ENCODE assay signal across 18 cellular contexts in genomic region chr3:24372559-24373197, GRCh38.
"Had no signal": no experiment of that assay in that cellular context is flagged by ENCODE, and none has a peak within 500 bp of the region (broad histone marks: within the 10 kb centered on the region; RNA-seq: fewer than 3 reads in every experiment).

No MANE protein-coding gene starts in this region.

- H3K4me3 Mint-ChIP-seq: activated naive CD4-positive, alpha-beta T cell treated with anti-CD3 and anti-CD28 coated beads, Interleukin-2, amount 50 U/mL, for 24 hours; activated T-cell treated with anti-CD3 and anti-CD28 coated beads, Interleukin-2, amount 50 U/mL, for 4 hours; effector memory CD8-positive, alpha-beta T cell; natural killer cell; stimulated activated naive CD8-positive, alpha-beta T cell treated with anti-CD3 and anti-CD28 coated beads, Interleukin-15, Interleukin-2, amounts not matched to agents 100 ng/mL and 50 ng/mL, for 24 hours; type B pancreatic cell had no signal

- H3K27ac Mint-ChIP-seq: activated naive CD4-positive, alpha-beta T cell treated with anti-CD3 and anti-CD28 coated beads, Interleukin-2, amount 50 U/mL, for 24 hours; effector memory CD8-positive, alpha-beta T cell; natural killer cell; stimulated activated naive CD8-positive, alpha-beta T cell treated with anti-CD3 and anti-CD28 coated beads, Interleukin-15, Interleukin-2, amounts not matched to agents 100 ng/mL and 50 ng/mL, for 24 hours; type B pancreatic cell had no signal

- DNase-seq: activated CD4-positive, alpha-beta T cell treated with anti-CD3 and anti-CD28 coated beads, Interleukin-2, amount 50 U/mL, for 1 hour; activated CD4-positive, CD25-positive, alpha-beta regulatory T cell treated with anti-CD3 and anti-CD28 coated beads, Interleukin-2, amount 50 U/mL, for 72 hours; activated CD8-positive, alpha-beta memory T cell treated with anti-CD3 and anti-CD28 coated beads, Interleukin-2, amount 50 U/mL, for 4 hours; activated effector memory CD4-positive, alpha-beta T cell treated with anti-CD3 and anti-CD28 coated beads, Interleukin-2, amount 50 U/mL, for 16 hours; activated T-cell treated with anti-CD3 and anti-CD28 coated beads, Interleukin-2, amount 50 U/mL, for 4 hours; effector memory CD8-positive, alpha-beta T cell; foreskin fibroblast; mesendoderm; natural killer cell; nucleus accumbens; small intestine; stimulated activated CD4-positive, alpha-beta T cell treated with anti-CD3 and anti-CD28 coated beads, Interleukin-15, amount 100 ng/mL, for 24 hours; stimulated activated CD4-positive, alpha-beta T cell treated with anti-CD3 and anti-CD28 coated beads, Interleukin-2, amount 100 ng/mL, for 48 hours had no signal

- H3K9me3 ChIP-seq: adrenal gland had no signal

- H3K27me3 Mint-ChIP-seq: activated naive CD4-positive, alpha-beta T cell treated with anti-CD3 and anti-CD28 coated beads, Interleukin-2, amount 50 U/mL, for 24 hours; effector memory CD8-positive, alpha-beta T cell; stimulated activated naive CD8-positive, alpha-beta T cell treated with anti-CD3 and anti-CD28 coated beads, Interleukin-15, Interleukin-2, amounts not matched to agents 100 ng/mL and 50 ng/mL, for 24 hours; type B pancreatic cell had no signal

- H3K4me3 ChIP-seq: adrenal gland, cardiac muscle cell had no signal

- H3K9me3 Mint-ChIP-seq: activated T-cell treated with anti-CD3 and anti-CD28 coated beads, Interleukin-2, amount 50 U/mL, for 4 hours; stimulated activated naive CD8-positive, alpha-beta T cell treated with anti-CD3 and anti-CD28 coated beads, Interleukin-15, Interleukin-2, amounts not matched to agents 100 ng/mL and 50 ng/mL, for 24 hours; type B pancreatic cell had no signal

- ATAC-seq: activated T-cell treated with anti-CD3 and anti-CD28 coated beads, Interleukin-2, amount 50 U/mL, for 4 hours; effector memory CD8-positive, alpha-beta T cell; natural killer cell had no signal

- H3K27ac ChIP-seq: adrenal gland, cardiac muscle cell had no signal

- H3K36me3 ChIP-seq: adrenal gland, cardiac muscle cell had no signal

- H3K27me3 ChIP-seq: adrenal gland, cardiac muscle cell had no signal

- H3K4me1 Mint-ChIP-seq: activated naive CD4-positive, alpha-beta T cell treated with anti-CD3 and anti-CD28 coated beads, Interleukin-2, amount 50 U/mL, for 24 hours; natural killer cell had no signal

- H3K36me3 Mint-ChIP-seq: activated naive CD4-positive, alpha-beta T cell treated with anti-CD3 and anti-CD28 coated beads, Interleukin-2, amount 50 U/mL, for 24 hours; natural killer cell; type B pancreatic cell had no signal
